In the genomic region with DNA sequence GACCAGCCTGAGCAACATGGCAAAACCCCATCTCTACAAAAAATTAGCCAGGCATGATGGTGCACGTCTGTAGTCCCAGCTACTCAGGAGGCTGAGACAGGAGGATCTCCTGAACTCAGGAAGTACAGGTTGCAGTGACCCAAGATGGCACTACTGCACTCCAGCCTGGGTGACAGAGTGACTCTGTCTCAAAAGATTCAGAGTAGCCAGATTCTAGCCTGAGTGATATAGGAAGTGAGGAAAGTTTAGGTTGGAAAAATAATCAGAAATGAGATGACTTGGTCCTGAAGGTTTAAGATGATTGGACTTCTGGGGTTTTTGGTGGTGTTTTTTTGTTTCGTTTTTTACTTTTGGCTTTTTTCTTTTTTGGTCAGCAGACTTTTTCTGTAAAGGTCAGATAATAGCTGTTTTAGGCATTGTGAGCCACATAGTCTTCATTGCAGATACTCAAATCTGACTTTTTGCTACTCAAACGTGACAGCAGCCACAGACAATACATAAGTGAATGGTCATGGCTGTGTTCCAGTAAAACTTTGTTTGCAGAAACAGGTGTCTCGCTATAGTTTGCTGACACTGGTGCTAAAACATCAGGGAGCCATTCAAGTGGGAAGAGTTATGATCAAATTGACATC, we compare ENCODE assay signal across 14 cellular contexts.
DNase-seq lines count a peak whose midpoint lies in the region; ATAC-seq, FAIRE-seq and TF ChIP-seq lines count a peak whose summit lies in the region.
"Had no signal": no experiment of that assay in that cellular context is flagged by ENCODE, and none has a peak within 500 bp of the region (broad histone marks: within the 10 kb centered on the region; RNA-seq: fewer than 3 reads in every experiment).

No MANE protein-coding gene starts in this region.

- ATAC-seq in GM19043 (IDR thresholded peaks at IDR 0.05; ENCODE audit: low read depth, unreplicated experiment), result peak; percentile 65
- ATAC-seq in HG02870 (IDR thresholded peaks at IDR 0.05; ENCODE audit: unreplicated experiment), result peak; percentile 94
- ATAC-seq in GM21528 (IDR thresholded peaks at IDR 0.05; ENCODE audit: low FRiP score, unreplicated experiment), result no peak
- ATAC-seq: esophagus mucosa, sciatic nerve had no signal

- no peaks in the 10 kb centered on the region for H3K9me3 Mint-ChIP-seq in activated T-helper 2 cell treated with anti-CD3 and anti-CD28 coated beads, Interferon-gamma antibody, Interleukin-2, Interleukin-4, amounts not matched to agents 10 μg/mL and 5 μg/mL and 100 μg/mL, durations not matched to agents 14 hours and 24 hours and 36 hours
- H3K9me3 Mint-ChIP-seq in nephron progenitor cell, result no peaks in the 10 kb centered on the region
- H3K9me3 Mint-ChIP-seq: activated naive CD8-positive, alpha-beta T cell treated with anti-CD3 and anti-CD28 coated beads, Interleukin-2, amount 10 ng/mL, durations not matched to agents 7 days and 5 days; CD4-positive, alpha-beta memory T cell had no signal

- no peak for TF ChIP-seq CTCF in nephron progenitor cell (IDR thresholded peaks at IDR 0.05)

- peaks cover 39% of the 10 kb centered on the region for H3K36me3 Mint-ChIP-seq in activated T-helper 2 cell treated with anti-CD3 and anti-CD28 coated beads, Interferon-gamma antibody, Interleukin-2, Interleukin-4, amounts not matched to agents 10 μg/mL and 5 μg/mL and 100 μg/mL, durations not matched to agents 14 hours and 24 hours and 36 hours (ENCODE audit: low read depth)
- H3K36me3 Mint-ChIP-seq in nephron progenitor cell (ENCODE audit: low read depth), result peaks cover 41% of the 10 kb centered on the region

- H3K4me3 Mint-ChIP-seq in activated T-helper 2 cell treated with anti-CD3 and anti-CD28 coated beads, Interferon-gamma antibody, Interleukin-2, Interleukin-4, amounts not matched to agents 10 μg/mL and 5 μg/mL and 100 μg/mL, durations not matched to agents 14 hours and 24 hours and 36 hours (ENCODE audit: low read depth), result no peak overlapping the region
- no peak overlapping the region for H3K4me3 Mint-ChIP-seq in nephron progenitor cell
- H3K4me3 Mint-ChIP-seq: activated naive CD8-positive, alpha-beta T cell treated with anti-CD3 and anti-CD28 coated beads, Interleukin-2, amount 10 ng/mL, durations not matched to agents 7 days and 5 days had no signal

- peaks cover 12% of the 10 kb centered on the region for H3K4me1 Mint-ChIP-seq in activated T-helper 2 cell treated with anti-CD3 and anti-CD28 coated beads, Interferon-gamma antibody, Interleukin-2, Interleukin-4, amounts not matched to agents 10 μg/mL and 5 μg/mL and 100 μg/mL, durations not matched to agents 14 hours and 24 hours and 36 hours (ENCODE audit: low read depth)
- peaks cover 13% of the 10 kb centered on the region for H3K4me1 Mint-ChIP-seq in nephron progenitor cell

- intact Hi-C loops in activated T-helper 2 cell treated with anti-CD3 and anti-CD28 coated beads, Interferon-gamma antibody, Interleukin-2, Interleukin-4, amounts not matched to agents 10 μg/mL and 5 μg/mL and 100 μg/mL, durations not matched to agents 14 hours and 24 hours and 36 hours (cut with micrococcal nuclease), result loop anchor here (2.0 kb wide), 2 partner anchors 17 to 27 kb away; no protein-coding TSS in a partner anchor

- H3K27ac Mint-ChIP-seq in activated T-helper 2 cell treated with anti-CD3 and anti-CD28 coated beads, Interferon-gamma antibody, Interleukin-2, Interleukin-4, amounts not matched to agents 10 μg/mL and 5 μg/mL and 100 μg/mL, durations not matched to agents 14 hours and 24 hours and 36 hours, result peak overlapping the region; percentile 36
- H3K27ac Mint-ChIP-seq in nephron progenitor cell, result no peak overlapping the region
- H3K27ac Mint-ChIP-seq: activated naive CD8-positive, alpha-beta T cell treated with anti-CD3 and anti-CD28 coated beads, Interleukin-2, amount 10 ng/mL, durations not matched to agents 7 days and 5 days had no signal

- H3K27me3 Mint-ChIP-seq in activated T-helper 2 cell treated with anti-CD3 and anti-CD28 coated beads, Interferon-gamma antibody, Interleukin-2, Interleukin-4, amounts not matched to agents 10 μg/mL and 5 μg/mL and 100 μg/mL, durations not matched to agents 14 hours and 24 hours and 36 hours (ENCODE audit: low read depth), result no peaks in the 10 kb centered on the region
- no peaks in the 10 kb centered on the region for H3K27me3 Mint-ChIP-seq in nephron progenitor cell (ENCODE audit: low read depth, poor library complexity)
- H3K27me3 Mint-ChIP-seq: activated naive CD8-positive, alpha-beta T cell treated with anti-CD3 and anti-CD28 coated beads, Interleukin-2, amount 10 ng/mL, durations not matched to agents 7 days and 5 days; CD4-positive, alpha-beta memory T cell had no signal

- FAIRE-seq in GM18507 (lab: Jason Lieb, UNC), result peak; percentile 69

- DNase-seq in GM18507 (ENCODE audit: extremely low spot score, insufficient read length, low read depth) (no peak), NCI-H2029 (lab: John Stamatoyannopoulos, UW) (no peak), nephron progenitor cell (no peak)
- DNase-seq in activated T-helper 2 cell treated with anti-CD3 and anti-CD28 coated beads, Interferon-gamma antibody, Interleukin-2, Interleukin-4, amounts not matched to agents 10 μg/mL and 5 μg/mL and 100 μg/mL, durations not matched to agents 14 hours and 24 hours and 36 hours (ENCODE audit: low spot score), result no peak
- DNase-seq: activated naive CD8-positive, alpha-beta T cell treated with anti-CD3 and anti-CD28 coated beads, Interleukin-2, amount 10 ng/mL, durations not matched to agents 7 days and 5 days; CD4-positive, alpha-beta memory T cell; KBM-7; NCI-H2029 treated with DMSO at 0.1 percent for 48 hours; testis had no signal
